In genomic region chr5:146205499-146206202, GRCh38 we compare ENCODE assay signal across 10 cellular contexts. TPM values are rescaled to one million over a fixed set of nuclear protein-coding genes. Genes with fewer than 3 reads are reported as not detected.
DNase-seq lines count a peak whose midpoint lies in the region; ATAC-seq and TF ChIP-seq lines count a peak whose summit lies in the region.
"Had no signal": no experiment of that assay in that cellular context is flagged by ENCODE, and none has a peak within 500 bp of the region (broad histone marks: within the 10 kb centered on the region; RNA-seq: fewer than 3 reads in every experiment).

No MANE protein-coding gene starts in this region.

- no peak overlapping the region for H2BK5ac ChIP-seq in IMR-90 (ENCODE audit: low read depth, low read length, poor library complexity, severe bottlenecking)

- no peak overlapping the region for H2AK5ac ChIP-seq in IMR-90 (ENCODE audit: low read depth, low read length)

- 94% methylated on average over 10 of the region's 11 CpGs; no CpG with 5 or more reads in 1 of the 2 experiments for WGBS in IMR-90 (ENCODE audit: extremely low coverage in 2 of 2, insufficient read length in 1 of 2), 2 experiments
- WGBS in esophagus squamous epithelium, 2 donors: 75 to 78% methylated on average over 11 of the region's 11 CpGs
- 81 to 87% methylated on average over 11 of the region's 11 CpGs for WGBS in lower leg skin, 2 donors

- H3K4me3 Mint-ChIP-seq in activated CD8-positive, alpha-beta memory T cell treated with anti-CD3 and anti-CD28 coated beads, Interleukin-2, amount 10 ng/mL, durations not matched to agents 7 days and 5 days: no peak overlapping the region

- no peak overlapping the region for H4K8ac ChIP-seq in IMR-90 (ENCODE audit: low read depth in 2 of 2, low read length in 2 of 2)

- intact Hi-C loops in IMR-90 (cut with micrococcal nuclease) (no loop called here), esophagus squamous epithelium (cut with DNase I) (no loop called here), lower leg skin (cut with DNase I; ENCODE audit: low total_unique reads) (no loop called here)

- H2AFZ ChIP-seq in IMR-90 (replicated peaks; ENCODE audit: low read length, poor library complexity): no peak overlapping the region
- H2AFZ ChIP-seq in osteoblast (ENCODE audit: low read length): no peak overlapping the region

- H4K5ac ChIP-seq in IMR-90 (ENCODE audit: low read depth, low read length): no peak overlapping the region

- no peak overlapping the region for H2BK15ac ChIP-seq in IMR-90 (ENCODE audit: low read depth, low read length)

- H2BK20ac ChIP-seq in IMR-90 (ENCODE audit: low read depth, low read length): no peak overlapping the region

- TF ChIP-seq RAD21 in IMR-90 (IDR thresholded peaks at IDR 0.05; ENCODE audit: low read length): no peak

- peaks cover 27% of the 10 kb centered on the region for H3K4me1 Mint-ChIP-seq in activated CD8-positive, alpha-beta memory T cell treated with anti-CD3 and anti-CD28 coated beads, Interleukin-2, amount 10 ng/mL, durations not matched to agents 7 days and 5 days

- peaks cover 69% of the 10 kb centered on the region for H3K79me2 ChIP-seq in osteoblast (ENCODE audit: insufficient read depth, low read length)

- H3K14ac ChIP-seq in IMR-90 (replicated peaks; ENCODE audit: low read depth, low read length): no peak overlapping the region

- no peaks in the 10 kb centered on the region for H3K9me3 Mint-ChIP-seq in activated CD8-positive, alpha-beta memory T cell treated with anti-CD3 and anti-CD28 coated beads, Interleukin-2, amount 10 ng/mL, durations not matched to agents 7 days and 5 days (ENCODE audit: low read depth)

- H3K36me3 Mint-ChIP-seq in activated CD8-positive, alpha-beta memory T cell treated with anti-CD3 and anti-CD28 coated beads, Interleukin-2, amount 10 ng/mL, durations not matched to agents 7 days and 5 days: peaks cover 9% of the 10 kb centered on the region

- no peak overlapping the region for H4K91ac ChIP-seq in IMR-90 (ENCODE audit: insufficient read depth, low read depth, low read length)

- no peaks in the 10 kb centered on the region for H3K36me3 ChIP-seq in IMR-90 (ENCODE audit: control insufficient read depth, insufficient read depth, low read length)
- H3K36me3 ChIP-seq in adipocyte (ENCODE audit: control insufficient read depth, insufficient read depth, low read length, severe bottlenecking): no peaks in the 10 kb centered on the region
- H3K36me3 ChIP-seq in osteoblast (ENCODE audit: insufficient read depth, low read length): no peaks in the 10 kb centered on the region
- H3K36me3 ChIP-seq in esophagus squamous epithelium: no peaks in the 10 kb centered on the region

- no peak overlapping the region for H2BK120ac ChIP-seq in IMR-90 (ENCODE audit: low read depth, low read length)

- H3K4ac ChIP-seq in IMR-90 (ENCODE audit: low read depth, low read length): no peak overlapping the region

- CTCF ChIA-PET in activated CD8-positive, alpha-beta memory T cell treated with anti-CD3 and anti-CD28 coated beads, Interleukin-2, amount 10 ng/mL, durations not matched to agents 7 days and 5 days (lab: Charles Lee): interaction anchor here (0.9 to 1.0 kb wide), 2 partner anchors 32 to 46 kb away, joined by 3 read pairs; no protein-coding TSS in a partner anchor
- CTCF ChIA-PET in IMR-90 (lab: Yijun Ruan, JAX): no interaction called here

- DNase-seq in activated CD8-positive, alpha-beta memory T cell treated with anti-CD3 and anti-CD28 coated beads, Interleukin-2, amount 10 ng/mL, durations not matched to agents 7 days and 5 days: peak; percentile 45
- no peak for DNase-seq in activated CD8-positive, alpha-beta memory T cell treated with anti-CD3 and anti-CD28 coated beads for 24 hours
- DNase-seq in IMR-90 (no peak), adipocyte (ENCODE audit: low read depth) (no peak), osteoblast (ENCODE audit: insufficient read length, low spot score, missing footprints) (no peak), esophagus squamous epithelium (lab: John Stamatoyannopoulos, UW) (no peak), lower leg skin (ENCODE audit: low spot score in 2 of 2) (no peak)
- DNase-seq: NCI-H1417 treated with DMSO at 0.1 percent for 48 hours, nucleus accumbens had no signal

- H3K23ac ChIP-seq in IMR-90 (ENCODE audit: low read depth, low read length): peak overlapping the region; percentile 64

- peaks cover 0 to 22% of the 10 kb centered on the region in 2 experiments; a peak in 3 of 4 replicates for H3K79me1 ChIP-seq in IMR-90 (ENCODE audit: low read depth in 1 of 2, low read length in 2 of 2)

- H3K4me1 ChIP-seq in IMR-90 (ENCODE audit: control insufficient read depth, insufficient read depth, low read length) (0 out of 2 replicates have a peak, but pooled peaks cover 2% of the 10 kb centered on the region), adipocyte (ENCODE audit: control insufficient read depth, insufficient read depth, low read length) (peaks cover 29% of the 10 kb centered on the region), osteoblast (ENCODE audit: insufficient read depth, low read length) (peaks cover 20% of the 10 kb centered on the region), esophagus squamous epithelium (peaks cover 21 to 75% (median 31%) of the 10 kb centered on the region in 3 donors)

- no peak overlapping the region for H3K56ac ChIP-seq in IMR-90 (ENCODE audit: extremely low read depth, insufficient read depth, low read length)

- TF ChIP-seq POLR2A in IMR-90 (IDR thresholded peaks at IDR 0.05; ENCODE audit: low read depth, low read length) (no peak), esophagus squamous epithelium (IDR thresholded peaks at IDR 0.05) (no peak), lower leg skin (IDR thresholded peaks at IDR 0.05) (no peak)

- H3K27me3 ChIP-seq in IMR-90 (ENCODE audit: control insufficient read depth, insufficient read depth, low read length): no peaks in the 10 kb centered on the region
- no peaks in the 10 kb centered on the region for H3K27me3 ChIP-seq in adipocyte (replicated peaks; ENCODE audit: control insufficient read depth, insufficient read depth, low read length)
- no peaks in the 10 kb centered on the region for H3K27me3 ChIP-seq in osteoblast (ENCODE audit: insufficient read depth, low read length)
- H3K27me3 ChIP-seq in esophagus squamous epithelium: no peaks in the 10 kb centered on the region

- H3K4me3 ChIP-seq in IMR-90 (ENCODE audit: insufficient read depth, low read depth, low read length): no peak overlapping the region
- peak overlapping the region; percentile 84 for H3K4me3 ChIP-seq in adipocyte (ENCODE audit: low read length)
- peak overlapping the region; percentile 19 for H3K4me3 ChIP-seq in osteoblast (ENCODE audit: insufficient read depth, low read length)
- H3K4me3 ChIP-seq in esophagus squamous epithelium: peak overlapping the region in 2 of 4 donors; percentile 81 to 94
- no peak overlapping the region for H3K4me3 ChIP-seq in lower leg skin (ENCODE audit: low read depth, poor library complexity, severe bottlenecking)

- H3K27ac Mint-ChIP-seq in activated CD8-positive, alpha-beta memory T cell treated with anti-CD3 and anti-CD28 coated beads, Interleukin-2, amount 10 ng/mL, durations not matched to agents 7 days and 5 days: peak overlapping the region; percentile 46

- H3K4me2 ChIP-seq in IMR-90 (ENCODE audit: low read depth, low read length) (peak overlapping the region; percentile 42), osteoblast (ENCODE audit: insufficient read depth, low read length) (peak overlapping the region; percentile 96)

- dilution Hi-C loops in IMR-90 (cut with HindIII; ENCODE audit: low sequenced_read_pairs, unreplicated experiment): no loop called here

- TF ChIP-seq CTCF in IMR-90 (conservative IDR thresholded peaks at IDR 0.05; ENCODE audit: low read depth, low read length) (no peak), osteoblast (IDR thresholded peaks at IDR 0.05; ENCODE audit: extremely low read depth, low read depth, low read length) (no peak), esophagus squamous epithelium (IDR thresholded peaks at IDR 0.05) (no peak), lower leg skin (IDR thresholded peaks at IDR 0.05) (no peak)

- no peaks in the 10 kb centered on the region for H3K9me3 ChIP-seq in IMR-90 (ENCODE audit: control insufficient read depth, insufficient read depth, low read length)
- H3K9me3 ChIP-seq in adipocyte (ENCODE audit: control insufficient read depth, low read length): no peaks in the 10 kb centered on the region
- no peaks in the 10 kb centered on the region for H3K9me3 ChIP-seq in osteoblast (ENCODE audit: low read depth, low read length)
- no peaks in the 10 kb centered on the region for H3K9me3 ChIP-seq in esophagus squamous epithelium

- POLR2A ChIA-PET in IMR-90 (lab: Charles Lee; ENCODE audit: unreplicated experiment): no interaction called here

- no peaks in the 10 kb centered on the region for H3K27me3 Mint-ChIP-seq in activated CD8-positive, alpha-beta memory T cell treated with anti-CD3 and anti-CD28 coated beads, Interleukin-2, amount 10 ng/mL, durations not matched to agents 7 days and 5 days

- no peak for ATAC-seq in activated CD8-positive, alpha-beta memory T cell treated with anti-CD3 and anti-CD28 coated beads, Interleukin-2, amount 10 ng/mL, durations not matched to agents 7 days and 5 days
- ATAC-seq in IMR-90 (ENCODE audit: low read depth): no peak
- ATAC-seq in activated CD4-positive, CD25-positive, alpha-beta regulatory T cell treated with anti-CD3 and anti-CD28 coated beads, Interleukin-2, amount 50 U/mL, for 24 hours: no peak

- H2AK9ac ChIP-seq in IMR-90 (replicated peaks; ENCODE audit: low read depth, low read length, poor library complexity): no peak overlapping the region

- BruUV-seq in IMR-90 (replicated peaks; lab: Mats Ljungman, UMichigan): no TSS peak

- 0 out of 2 replicates have a peak, but pooled peaks cover 3% of the 10 kb centered on the region for H3K9me1 ChIP-seq in IMR-90 (ENCODE audit: insufficient read depth, low read length)

- H4K20me1 ChIP-seq in IMR-90 (ENCODE audit: insufficient read depth, low read length): peaks cover 27% of the 10 kb centered on the region
- H4K20me1 ChIP-seq in osteoblast (ENCODE audit: insufficient read depth, low read length): peaks cover 27% of the 10 kb centered on the region

- H3K18ac ChIP-seq in IMR-90 (ENCODE audit: low read depth, low read length): no peak overlapping the region

- H3K27ac ChIP-seq in IMR-90 (ENCODE audit: insufficient read depth, low read length): no peak overlapping the region
- no peak overlapping the region for H3K27ac ChIP-seq in osteoblast (ENCODE audit: low read depth, low read length)
- no peak overlapping the region for H3K27ac ChIP-seq in esophagus squamous epithelium

- in situ Hi-C loops in IMR-90 (cut with MboI; ENCODE audit: low sequenced_read_pairs): no loop called here

- no peak overlapping the region for H3K9ac ChIP-seq in IMR-90 (ENCODE audit: low read depth, low read length)
- H3K9ac ChIP-seq in adipocyte (ENCODE audit: low read length): no peak overlapping the region

RNA-seq across cellular contexts. Expression of gene RBM27, which starts 2.2 kb away (rescaled TPM):
- 10 to 100 TPM; 19.0 to 26.5 TPM for total RNA-seq in activated CD8-positive, alpha-beta memory T cell treated with anti-CD3 and anti-CD28 coated beads, Interleukin-2, amount 10 ng/mL, durations not matched to agents 7 days and 5 days
- 19.2 and 25.3 TPM in 2 replicates for total RNA-seq in IMR-90 (2012; rRNA removed)
- polyA plus RNA-seq in IMR-90 (2012; rRNA removed): 7.6 and 7.7 TPM in 2 replicates
- polyA plus RNA-seq in IMR-90 (2012; cell fraction: cytosol; rRNA removed): 0.58 and 1.6 TPM in 2 replicates
- polyA plus RNA-seq in IMR-90 (2012; cell fraction: nucleus; rRNA removed; ENCODE audit: low replicate concordance): 1.2 and 9.5 TPM in 2 replicates
- 22.1 and 28.0 TPM in 2 replicates for total RNA-seq in osteoblast
- 10 to 100 TPM in 3 of 4 donors, 1 to 10 TPM in 1; 8.5 to 23.1 (median 13.9) TPM for total RNA-seq in esophagus squamous epithelium
- 10 to 100 TPM; 16.1 to 20.7 (median 18.1) TPM for total RNA-seq in lower leg skin

RNA-seq across cellular contexts. Expression of gene LARS1, which starts 23.2 kb away (rescaled TPM):
- total RNA-seq in activated CD8-positive, alpha-beta memory T cell treated with anti-CD3 and anti-CD28 coated beads, Interleukin-2, amount 10 ng/mL, durations not matched to agents 7 days and 5 days: 100 to 1,000 TPM; 108 to 147 TPM
- total RNA-seq in IMR-90 (2012; rRNA removed) (70.4 and 91.4 TPM in 2 replicates), osteoblast (142 and 162 TPM in 2 replicates), esophagus squamous epithelium (10 to 100 TPM; 31.8 to 69.2 (median 57.6) TPM), lower leg skin (10 to 100 TPM; 46.1 to 57.3 (median 50.1) TPM)
- polyA plus RNA-seq in IMR-90 (2012; rRNA removed): 20.1 and 25.7 TPM in 2 replicates
- polyA plus RNA-seq in IMR-90 (2012; cell fraction: cytosol; rRNA removed): 3.2 and 5.8 TPM in 2 replicates
- polyA plus RNA-seq in IMR-90 (2012; cell fraction: nucleus; rRNA removed; ENCODE audit: low replicate concordance): 3.1 and 42.3 TPM in 2 replicates

Comparison
In these comparisons a context has a peak if more than half of its experiments do, and no peak if none do; other contexts are left out.
1. H3K4me3 ChIP-seq: peak in adipocyte (single experiment) and osteoblast (single experiment); none in IMR-90 (single experiment) and lower leg skin (single experiment).